Comparison of ENCODE assay signal across 14 cellular contexts in genomic region chr3:186942168-186942567, GRCh38.
"Had no signal": no experiment of that assay in that cellular context is flagged by ENCODE, and none has a peak within 500 bp of the region (broad histone marks: within the 10 kb centered on the region; RNA-seq: fewer than 3 reads in every experiment).

No MANE protein-coding gene starts in this region.

- H2AFZ ChIP-seq: hepatocyte had no signal

- H3K4me2 ChIP-seq: hepatocyte had no signal

- H3K4me1 ChIP-seq: breast epithelium had no signal

- ATAC-seq: left lobe of liver; natural killer cell treated with Interleukin-12 subunit alpha and Interleukin-12 subunit beta and Interleukin-15 and Interleukin-18, amount 100 ng/mL, for 72 hours had no signal

- H3K36me3 ChIP-seq: breast epithelium, suprapubic skin had no signal

- DNase-seq: activated CD4-positive, alpha-beta T cell treated with anti-CD3 and anti-CD28 coated beads, Interleukin-2, amount 50 U/mL, for 1 hour; activated naive CD4-positive, alpha-beta T cell; erythroblast; islet precursor cell; retina; stimulated activated CD4-positive, alpha-beta T cell treated with anti-CD3 and anti-CD28 coated beads, Interleukin-15, amount 100 ng/mL, for 24 hours; stimulated activated CD4-positive, alpha-beta T cell treated with anti-CD3 and anti-CD28 coated beads, Interleukin-4, amount 100 ng/mL, for 24 hours; stimulated activated naive CD4-positive, alpha-beta T cell treated with Interleukin-2 at 50 U/mL for 16 hours had no signal

- H3K9me3 Mint-ChIP-seq: activated T-helper 1 cell treated with anti-CD3 and anti-CD28 coated beads, Interleukin-12 subunit alpha, Interleukin-12 subunit beta, Interleukin-2, Interleukin-4 antibody, amounts not matched to agents 30 ng/mL and 10 ng/mL and 1 ng/mL, durations not matched to agents 14 hours and 24 hours and 36 hours; natural killer cell treated with Interleukin-12 subunit alpha and Interleukin-12 subunit beta and Interleukin-15 and Interleukin-18, amount 100 ng/mL, for 72 hours had no signal

- H3K4me3 ChIP-seq: breast epithelium, hepatocyte, suprapubic skin had no signal

- H3K27ac ChIP-seq: hepatocyte, suprapubic skin had no signal

- H3K9me3 ChIP-seq: breast epithelium, suprapubic skin had no signal

- H3K27me3 ChIP-seq: breast epithelium, hepatocyte, suprapubic skin had no signal

- H3K4me3 Mint-ChIP-seq: activated T-helper 1 cell treated with anti-CD3 and anti-CD28 coated beads, Interleukin-12 subunit alpha, Interleukin-12 subunit beta, Interleukin-2, Interleukin-4 antibody, amounts not matched to agents 30 ng/mL and 10 ng/mL and 1 ng/mL, durations not matched to agents 14 hours and 24 hours and 36 hours; natural killer cell treated with Interleukin-12 subunit alpha and Interleukin-12 subunit beta and Interleukin-15 and Interleukin-18, amount 100 ng/mL, for 72 hours had no signal

- H3K27ac Mint-ChIP-seq: activated T-helper 1 cell treated with anti-CD3 and anti-CD28 coated beads, Interleukin-12 subunit alpha, Interleukin-12 subunit beta, Interleukin-2, Interleukin-4 antibody, amounts not matched to agents 30 ng/mL and 10 ng/mL and 1 ng/mL, durations not matched to agents 14 hours and 24 hours and 36 hours had no signal

- H3K27me3 Mint-ChIP-seq: natural killer cell treated with Interleukin-12 subunit alpha and Interleukin-12 subunit beta and Interleukin-15 and Interleukin-18, amount 100 ng/mL, for 72 hours had no signal
